8 cellular contexts compared by ENCODE assay signal in the genomic region with DNA sequence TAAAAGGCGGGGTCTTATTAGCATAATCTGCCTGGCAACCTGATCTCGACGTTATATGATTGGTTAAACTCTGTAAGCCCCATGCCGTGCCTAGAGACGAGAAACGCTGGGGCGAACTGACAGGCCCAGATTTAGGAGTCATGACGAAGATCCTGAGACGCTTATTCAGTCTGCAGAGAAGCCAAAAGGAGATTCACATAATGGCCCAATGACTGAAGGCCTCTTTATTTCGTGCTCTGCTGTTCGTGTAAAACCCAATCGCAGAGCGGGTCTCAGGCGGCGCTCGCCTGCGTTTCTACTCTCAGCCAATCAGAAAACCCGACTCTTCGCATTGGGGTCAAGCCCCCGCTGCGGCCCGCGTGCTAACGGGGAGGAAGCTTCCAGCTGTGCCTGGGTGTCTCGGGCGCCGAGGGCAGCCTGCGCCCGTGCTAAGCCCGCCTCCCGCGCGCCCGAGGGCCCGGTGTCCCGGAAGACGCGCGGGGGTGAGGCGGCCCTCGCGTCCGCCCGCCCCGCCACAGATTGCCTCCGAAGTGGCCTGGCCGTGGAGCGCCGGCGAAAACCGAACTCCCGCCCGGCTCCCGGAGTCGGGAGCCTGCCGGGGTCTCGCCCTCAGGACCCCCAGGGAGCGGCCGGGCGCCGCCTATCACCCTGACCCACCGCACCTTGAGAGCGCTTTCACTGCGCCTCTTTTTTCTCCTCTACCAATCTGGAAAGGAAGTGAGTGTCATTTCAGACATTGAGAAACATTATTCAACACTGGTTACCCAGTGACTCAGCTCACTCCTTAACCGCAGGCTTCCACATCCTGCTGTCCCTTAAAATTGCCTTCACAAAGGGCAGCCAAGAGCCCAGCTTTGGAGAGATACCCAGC. TPM values are rescaled to one million over a fixed set of nuclear protein-coding genes. Genes with fewer than 3 reads are reported as not detected.
DNase-seq lines count a peak whose midpoint lies in the region; ATAC-seq and TF ChIP-seq lines count a peak whose summit lies in the region.

No MANE protein-coding gene starts in this region.

- H3K9ac ChIP-seq in mucosa of stomach (ENCODE audit: low read length) = peak overlapping the region; percentile 90

- H3K4me1 ChIP-seq in mucosa of stomach (ENCODE audit: control insufficient read depth, insufficient read depth, low read length) = peaks cover 25% of the 10 kb centered on the region

- no peaks in the 10 kb centered on the region for H3K27me3 ChIP-seq in mucosa of stomach (ENCODE audit: control insufficient read depth, insufficient read depth, low read length)

- H3K4me3 ChIP-seq in mucosa of stomach (ENCODE audit: low read length) = peak overlapping the region; percentile 7

- DNase-seq in DMS79 (lab: John Stamatoyannopoulos, UW) (peak; percentile 97), KG1 (lab: John Stamatoyannopoulos, UW) (peak; percentile 100)
- peak; percentile 90 to 91 for DNase-seq in activated T-cell treated with anti-CD3 and anti-CD28 coated beads, Interleukin-2, amount 50 U/mL, for 48 hours
- DNase-seq in stimulated activated CD8-positive, alpha-beta memory T cell treated with anti-CD3 and anti-CD28 coated beads, Interleukin-4, amount 100 ng/mL, for 48 hours = peak; percentile 90

- ATAC-seq in GM21737 (IDR thresholded peaks at IDR 0.05; ENCODE audit: unreplicated experiment) (peak; percentile 75), esophagus mucosa (peak; percentile 91)

- H3K36me3 ChIP-seq in mucosa of stomach (ENCODE audit: control insufficient read depth, insufficient read depth, low read length) = no peaks in the 10 kb centered on the region

- no peaks in the 10 kb centered on the region for H3K9me3 ChIP-seq in mucosa of stomach (ENCODE audit: control insufficient read depth, low read length)

TF ChIP-seq in PFSK-1, 5 proteins besides CTCF, POLR2A, EP300 and RAD21:
- TF ChIP-seq TAF1 (IDR thresholded peaks at IDR 0.05; ENCODE audit: borderline replicate concordance, insufficient read depth, low read length) (peak; percentile 64; the same call in 1 of the 2 replicates), FOXP2 (optimal IDR thresholded peaks at IDR 0.05; ENCODE audit: borderline replicate concordance, extremely low read depth, extremely low read length, insufficient read depth) (no peak), POLR2AphosphoS5 (IDR thresholded peaks at IDR 0.05; ENCODE audit: low read depth, low read length) (peak; percentile 52), SIN3A (IDR thresholded peaks at IDR 0.05; ENCODE audit: borderline replicate concordance, insufficient read depth, low read length) (no peak)
- TF ChIP-seq, protein P1, sequence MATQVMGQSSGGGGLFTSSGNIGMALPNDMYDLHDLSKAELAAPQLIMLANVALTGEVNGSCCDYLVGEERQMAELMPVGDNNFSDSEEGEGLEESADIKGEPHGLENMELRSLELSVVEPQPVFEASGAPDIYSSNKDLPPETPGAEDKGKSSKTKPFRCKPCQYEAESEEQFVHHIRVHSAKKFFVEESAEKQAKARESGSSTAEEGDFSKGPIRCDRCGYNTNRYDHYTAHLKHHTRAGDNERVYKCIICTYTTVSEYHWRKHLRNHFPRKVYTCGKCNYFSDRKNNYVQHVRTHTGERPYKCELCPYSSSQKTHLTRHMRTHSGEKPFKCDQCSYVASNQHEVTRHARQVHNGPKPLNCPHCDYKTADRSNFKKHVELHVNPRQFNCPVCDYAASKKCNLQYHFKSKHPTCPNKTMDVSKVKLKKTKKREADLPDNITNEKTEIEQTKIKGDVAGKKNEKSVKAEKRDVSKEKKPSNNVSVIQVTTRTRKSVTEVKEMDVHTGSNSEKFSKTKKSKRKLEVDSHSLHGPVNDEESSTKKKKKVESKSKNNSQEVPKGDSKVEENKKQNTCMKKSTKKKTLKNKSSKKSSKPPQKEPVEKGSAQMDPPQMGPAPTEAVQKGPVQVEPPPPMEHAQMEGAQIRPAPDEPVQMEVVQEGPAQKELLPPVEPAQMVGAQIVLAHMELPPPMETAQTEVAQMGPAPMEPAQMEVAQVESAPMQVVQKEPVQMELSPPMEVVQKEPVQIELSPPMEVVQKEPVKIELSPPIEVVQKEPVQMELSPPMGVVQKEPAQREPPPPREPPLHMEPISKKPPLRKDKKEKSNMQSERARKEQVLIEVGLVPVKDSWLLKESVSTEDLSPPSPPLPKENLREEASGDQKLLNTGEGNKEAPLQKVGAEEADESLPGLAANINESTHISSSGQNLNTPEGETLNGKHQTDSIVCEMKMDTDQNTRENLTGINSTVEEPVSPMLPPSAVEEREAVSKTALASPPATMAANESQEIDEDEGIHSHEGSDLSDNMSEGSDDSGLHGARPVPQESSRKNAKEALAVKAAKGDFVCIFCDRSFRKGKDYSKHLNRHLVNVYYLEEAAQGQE (IDR thresholded peaks at IDR 0.05; ENCODE audit: insufficient read depth in 1 of 2, low read depth in 2 of 2, low read length in 2 of 2) = peak in 1 of 2 experiments; percentile 58; a peak in 1 of 4 replicates

RNA-seq across cellular contexts. Expression of a gene that starts 0.4 kb away (rescaled TPM):
- 5.1 TPM for polyA plus RNA-seq in PFSK-1 (2012; ENCODE audit: insufficient read length, low read depth)
- total RNA-seq in esophagus mucosa = 10.0 TPM

Comparison
In these comparisons a context has a peak if more than half of its experiments do, and no peak if none do; other contexts are left out.
1. Peak in every context shown above with its lines: DNase-seq, ATAC-seq and H3K4me3 ChIP-seq.